9 cellular contexts compared by ENCODE assay signal in genomic region chr12:56081393-56082347, GRCh38. TPM values are rescaled to one million over a fixed set of nuclear protein-coding genes. Genes with fewer than 3 reads are reported as not detected.
DNase-seq lines count a peak whose midpoint lies in the region; ATAC-seq and TF ChIP-seq lines count a peak whose summit lies in the region.
"Had no signal": no experiment of that assay in that cellular context is flagged by ENCODE, and none has a peak within 500 bp of the region (broad histone marks: within the 10 kb centered on the region; RNA-seq: fewer than 3 reads in every experiment).

No MANE protein-coding gene starts in this region.

- DNase-seq in AG04450 (ENCODE audit: low read depth, low spot score) (no peak), NT2/D1 (ENCODE audit: low read depth, low spot score) (no peak), globus pallidus (ENCODE audit: low spot score) (peak; percentile 92), D341Med (ENCODE audit: low spot score) (no peak), cerebellum (ENCODE audit: low spot score) (no peak)
- no peak for DNase-seq in effector CD8-positive, alpha-beta T cell (lab: John Stamatoyannopoulos, UW)
- DNase-seq: SHP77 had no signal

- peaks cover 44% of the 10 kb centered on the region for H3K27me3 Mint-ChIP-seq in nephron (ENCODE audit: low read depth)

- peaks cover 10% of the 10 kb centered on the region for H3K4me1 ChIP-seq in NT2/D1 (ENCODE audit: insufficient read depth, insufficient read length)

- peak overlapping the region; percentile 21 for H3K27ac ChIP-seq in AG04450 (ENCODE audit: low read depth, low read length)

- peaks cover 8% of the 10 kb centered on the region for H3K36me3 Mint-ChIP-seq in nephron (ENCODE audit: low read depth)

- H3K27me3 ChIP-seq in AG04450 (ENCODE audit: control insufficient read depth, insufficient read depth, low read length) = peaks cover 39% of the 10 kb centered on the region
- no peaks in the 10 kb centered on the region for H3K27me3 ChIP-seq in NT2/D1 (ENCODE audit: insufficient read depth, insufficient read length)

- no peak overlapping the region for H3K4me3 ChIP-seq in AG04450 (ENCODE audit: low read depth, low read length)
- H3K4me3 ChIP-seq in NT2/D1 (ENCODE audit: insufficient read length, low read depth) = peak overlapping the region; percentile 91

- peaks cover 9% of the 10 kb centered on the region for H3K36me3 ChIP-seq in NT2/D1 (ENCODE audit: insufficient read depth, insufficient read length, low read length)

- H3K27ac Mint-ChIP-seq in nephron = peak overlapping the region; percentile 85 to 96 (median 85)

- H3K4me3 Mint-ChIP-seq in nephron = peak overlapping the region; percentile 88 to 96 (median 89)

- POLR2A ChIA-PET in AG04450 (lab: Yijun Ruan, JAX) = interaction anchor here (0.6 to 3.6 kb wide), 2 partner anchors 23 to 34 kb away, joined by 3 to 19 read pairs; partner anchors contain the start of gene PA2G4

- H3K9ac ChIP-seq in NT2/D1 (ENCODE audit: insufficient read length, low read depth) = peak overlapping the region; percentile 98

- peaks cover 20% of the 10 kb centered on the region for H3K4me1 Mint-ChIP-seq in nephron

- no peaks in the 10 kb centered on the region; the same call in 1 of the 2 replicates for H3K9me3 ChIP-seq in AG04450 (ENCODE audit: control insufficient read depth, insufficient read depth, low read length)
- peaks cover 5% of the 10 kb centered on the region; the same call in 1 of the 2 replicates for H3K9me3 ChIP-seq in NT2/D1 (ENCODE audit: insufficient read depth, low read length)

- no peaks in the 10 kb centered on the region for H3K9me3 Mint-ChIP-seq in nephron

- CTCF ChIA-PET in AG04450 (lab: Charles Lee) = interaction anchor here (0.6 to 0.9 kb wide), 3 partner anchors 10 to 108 kb away, joined by 3 to 7 read pairs (median 7); no protein-coding TSS in a partner anchor

- TF ChIP-seq CTCF in AG04450 (IDR thresholded peaks at IDR 0.05; ENCODE audit: low read depth, low read length) (no peak), nephron (IDR thresholded peaks at IDR 0.05; ENCODE audit: unreplicated experiment in 3 of 3) (no peak)

- no peak for ATAC-seq in HG03196 (IDR thresholded peaks at IDR 0.05; ENCODE audit: unreplicated experiment)

RNA-seq across cellular contexts. Expression of gene ERBB3, which starts 1.7 kb away (rescaled TPM):
- polyA plus RNA-seq in AG04450 (2011; rRNA removed) = 1.7 and 2.1 TPM in 2 replicates
- polyA minus RNA-seq in AG04450 (2011; rRNA and poly(A)+ RNA removed) = 1.7 and 2.7 TPM in 2 replicates
- 4.7 TPM for total RNA-seq in cerebellum

RNA-seq across cellular contexts. Expression of gene PA2G4, which starts 22.7 kb away (rescaled TPM):
- polyA plus RNA-seq in AG04450 (2011; rRNA removed) = 169 and 223 TPM in 2 replicates
- 69.1 and 79.9 TPM in 2 replicates for polyA minus RNA-seq in AG04450 (2011; rRNA and poly(A)+ RNA removed)
- total RNA-seq in cerebellum = 51.6 TPM

RNA-seq across cellular contexts. Expression of gene RPL41, which starts 34.8 kb away (rescaled TPM):
- 7,461 and 7,686 TPM in 2 replicates for polyA plus RNA-seq in AG04450 (2011; rRNA removed)
- polyA minus RNA-seq in AG04450 (2011; rRNA and poly(A)+ RNA removed) = 1,161 and 1,303 TPM in 2 replicates
- 763 TPM for total RNA-seq in cerebellum

RNA-seq across cellular contexts. Expression of gene ZC3H10, which starts 36.4 kb away (rescaled TPM):
- 1.5 and 1.9 TPM in 2 replicates for polyA plus RNA-seq in AG04450 (2011; rRNA removed)
- 6.9 and 8.0 TPM in 2 replicates for polyA minus RNA-seq in AG04450 (2011; rRNA and poly(A)+ RNA removed)
- total RNA-seq in cerebellum = 9.4 TPM

RNA-seq across cellular contexts. Expression of gene RPS26, which starts 40.0 kb away (rescaled TPM):
- 348 and 382 TPM in 2 replicates for polyA plus RNA-seq in AG04450 (2011; rRNA removed)
- 332 and 336 TPM in 2 replicates for polyA minus RNA-seq in AG04450 (2011; rRNA and poly(A)+ RNA removed)
- 22.2 TPM for total RNA-seq in cerebellum
